In genomic region chr6:7312616-7313504, GRCh38 we compare ENCODE assay signal across 1 cellular context.
TF ChIP-seq lines count a peak whose summit lies in the region.

SSR1 (minus strand) TSS chr6:7313199; CDS start chr6:7313120, 79 bp downstream.

TF ChIP-seq in K562, 482 proteins besides CTCF, POLR2A, EP300 and RAD21 (continued from another document and continues in another):
- TF ChIP-seq SMC3 (conservative IDR thresholded peaks at IDR 0.05; ENCODE audit: insufficient read depth, low read depth, low read length) (0 out of 2 replicates have a peak, but pooled peaks have one; percentile 7), ZFX (CRISPR knock-in tag; IDR thresholded peaks at IDR 0.05) (peak; percentile 95), ESRRA (IDR thresholded peaks at IDR 0.05; ENCODE audit: borderline replicate concordance, low read depth) (peak; percentile 99; the same call in 1 of the 2 replicates), MTA1 (IDR thresholded peaks at IDR 0.05; ENCODE audit: borderline replicate concordance) (0 out of 2 replicates have a peak, but pooled peaks have one; percentile 58), ZBTB7A (IDR thresholded peaks at IDR 0.05; ENCODE audit: borderline replicate concordance, control insufficient read depth, low read depth, low read length) (peak; percentile 35; the same call in 1 of the 2 replicates), CEBPG (CRISPR knock-in tag; IDR thresholded peaks at IDR 0.05) (peak; percentile 62; the same call in 1 of the 2 replicates), CEBPG (tag; conservative IDR thresholded peaks at IDR 0.05 in 1 of 2, IDR thresholded peaks at IDR 0.05 in 1 of 2) (no peak), NR2C1 (IDR thresholded peaks at IDR 0.05) (no peak), NR2C1 (tag; IDR thresholded peaks at IDR 0.05) (no peak), CBX8 (IDR thresholded peaks at IDR 0.05; ENCODE audit: borderline replicate concordance, extremely low read depth, low read depth, low read length, poor library complexity, severe bottlenecking) (no peak), ZNF274 (IDR thresholded peaks at IDR 0.05; ENCODE audit: borderline replicate concordance, low read depth, low read length) (no peak), RERE (CRISPR knock-in tag; IDR thresholded peaks at IDR 0.05; ENCODE audit: borderline replicate concordance) (no peak), RB1 (IDR thresholded peaks at IDR 0.05; ENCODE audit: low read depth) (peak; percentile 82), RBBP5 (IDR thresholded peaks at IDR 0.05; ENCODE audit: borderline replicate concordance, insufficient read depth, low read length, poor library complexity, severe bottlenecking) (peak; percentile 97), RHOXF2B (CRISPR knock-in tag; conservative IDR thresholded peaks at IDR 0.05) (no peak), ZC3H4 (CRISPR knock-in tag; IDR thresholded peaks at IDR 0.05; ENCODE audit: borderline replicate concordance) (peak; percentile 49; the same call in 1 of the 2 replicates), ZNF175 (CRISPR knock-in tag; IDR thresholded peaks at IDR 0.05; ENCODE audit: low read depth) (no peak), JUND (IDR thresholded peaks at IDR 0.05; ENCODE audit: borderline replicate concordance, low read depth, low read length) (no peak; the same call in 1 of the 2 replicates), JUND (tag; IDR thresholded peaks at IDR 0.05; ENCODE audit: borderline replicate concordance, low read depth, low read length) (peak; percentile 39; the same call in 1 of the 3 replicates), RCOR1 (IDR thresholded peaks at IDR 0.05; ENCODE audit: borderline replicate concordance in 1 of 2, low read depth in 2 of 2, low read length in 2 of 2) (no peak; a peak in 1 of 4 replicates), GABPB2 (CRISPR knock-in tag; conservative IDR thresholded peaks at IDR 0.05) (no peak), ZBED1 (IDR thresholded peaks at IDR 0.05) (peak; percentile 68; the same call in 1 of the 2 replicates), FOXJ2 (tag; IDR thresholded peaks at IDR 0.05) (0 out of 2 replicates have a peak, but pooled peaks have one; percentile 43), SRF (CRISPR knock-in tag; IDR thresholded peaks at IDR 0.05) (peak in 1 of 2 experiments; percentile 88; a peak in 2 of 4 replicates), BMI1 (IDR thresholded peaks at IDR 0.05; ENCODE audit: low read length) (no peak), MEIS2 (IDR thresholded peaks at IDR 0.05; ENCODE audit: partially characterized antibody) (peak; percentile 85), POLR2AphosphoS5 (IDR thresholded peaks at IDR 0.05; ENCODE audit: control insufficient read depth, insufficient read depth, low read depth, low read length) (peak; percentile 71), E2F3 (CRISPR knock-in tag; IDR thresholded peaks at IDR 0.05) (no peak), RAD51 (IDR thresholded peaks at IDR 0.05; ENCODE audit: borderline replicate concordance, low read depth) (peak; percentile 98), MTA3 (IDR thresholded peaks at IDR 0.05; ENCODE audit: borderline replicate concordance) (peak; percentile 63; the same call in 1 of the 2 replicates), TBL1XR1 (IDR thresholded peaks at IDR 0.05; ENCODE audit: low read length in 2 of 2) (no peak), JUN (IDR thresholded peaks at IDR 0.05; ENCODE audit: borderline replicate concordance, low read depth, low read length) (peak; percentile 67; the same call in 1 of the 2 replicates), JUN (CRISPR knock-in tag; IDR thresholded peaks at IDR 0.05; ENCODE audit: borderline replicate concordance) (peak; percentile 95), STAG1 (CRISPR knock-in tag; IDR thresholded peaks at IDR 0.05; ENCODE audit: borderline replicate concordance) (no peak), EHMT2 (IDR thresholded peaks at IDR 0.05) (peak; percentile 24; the same call in 1 of the 2 replicates), ZNF668 (CRISPR knock-in tag; IDR thresholded peaks at IDR 0.05) (no peak; the same call in 1 of the 2 replicates), ZFP1 (CRISPR knock-in tag; IDR thresholded peaks at IDR 0.05) (no peak), CHD1 (IDR thresholded peaks at IDR 0.05; ENCODE audit: low read length) (peak; percentile 94), ARID2 (IDR thresholded peaks at IDR 0.05) (no peak), C11orf30 (IDR thresholded peaks at IDR 0.05; ENCODE audit: low read depth) (no peak; the same call in none of the 2 replicates), GATA2 (CRISPR knock-in tag; IDR thresholded peaks at IDR 0.05) (no peak), HMGN3 (IDR thresholded peaks at IDR 0.05; ENCODE audit: borderline replicate concordance, extremely low read depth, insufficient read length, low read depth, low read length) (peak; percentile 84), ZNF583 (CRISPR knock-in tag; IDR thresholded peaks at IDR 0.05) (peak; percentile 9; the same call in 1 of the 2 replicates), TBP (optimal IDR thresholded peaks at IDR 0.05; ENCODE audit: low read depth, low read length) (peak; percentile 71), HNRNPLL (IDR thresholded peaks at IDR 0.05; ENCODE audit: low read depth, low read length, poor library complexity, severe bottlenecking) (peak; percentile 92), SNIP1 (IDR thresholded peaks at IDR 0.05; ENCODE audit: low read depth) (no peak), FUS (optimal IDR thresholded peaks at IDR 0.05; ENCODE audit: low read depth, low read length) (peak; percentile 46), TRIM24 (IDR thresholded peaks at IDR 0.05) (0 out of 4 replicates have a peak, but pooled peaks of 1 of the 2 experiments have one; percentile 29), ZNF143 (CRISPR knock-in tag; IDR thresholded peaks at IDR 0.05) (peak; percentile 42; the same call in 1 of the 2 replicates), ZNF174 (CRISPR knock-in tag; IDR thresholded peaks at IDR 0.05) (no peak), MNT (conservative IDR thresholded peaks at IDR 0.05) (peak; percentile 91 to 93), RBM25 (IDR thresholded peaks at IDR 0.05; ENCODE audit: low read depth, low read length, severe bottlenecking) (peak; percentile 96), POLR2B (IDR thresholded peaks at IDR 0.05; ENCODE audit: low read depth, partially characterized antibody) (peak; percentile 84), FOXM1 (IDR thresholded peaks at IDR 0.05; ENCODE audit: low read depth) (peak; percentile 74), FOXM1 (CRISPR knock-in tag; IDR thresholded peaks at IDR 0.05; ENCODE audit: low read depth) (peak; percentile 57; the same call in 1 of the 2 replicates), RBM17 (IDR thresholded peaks at IDR 0.05; ENCODE audit: borderline replicate concordance, low read depth, low read length) (no peak), NFRKB (IDR thresholded peaks at IDR 0.05; ENCODE audit: low read depth) (peak; percentile 43; the same call in 1 of the 2 replicates), CHCHD3 (CRISPR knock-in tag; IDR thresholded peaks at IDR 0.05) (peak; percentile 66; the same call in 1 of the 2 replicates), L3MBTL2 (IDR thresholded peaks at IDR 0.05) (peak; percentile 89), POLR2G (IDR thresholded peaks at IDR 0.05; ENCODE audit: low read depth, low read length) (peak; percentile 95)
- TF ChIP-seq, protein P1, sequence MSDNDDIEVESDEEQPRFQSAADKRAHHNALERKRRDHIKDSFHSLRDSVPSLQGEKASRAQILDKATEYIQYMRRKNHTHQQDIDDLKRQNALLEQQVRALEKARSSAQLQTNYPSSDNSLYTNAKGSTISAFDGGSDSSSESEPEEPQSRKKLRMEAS (CRISPR knock-in tag; IDR thresholded peaks at IDR 0.05) = peak; percentile 94
- TF ChIP-seq, protein P2, sequence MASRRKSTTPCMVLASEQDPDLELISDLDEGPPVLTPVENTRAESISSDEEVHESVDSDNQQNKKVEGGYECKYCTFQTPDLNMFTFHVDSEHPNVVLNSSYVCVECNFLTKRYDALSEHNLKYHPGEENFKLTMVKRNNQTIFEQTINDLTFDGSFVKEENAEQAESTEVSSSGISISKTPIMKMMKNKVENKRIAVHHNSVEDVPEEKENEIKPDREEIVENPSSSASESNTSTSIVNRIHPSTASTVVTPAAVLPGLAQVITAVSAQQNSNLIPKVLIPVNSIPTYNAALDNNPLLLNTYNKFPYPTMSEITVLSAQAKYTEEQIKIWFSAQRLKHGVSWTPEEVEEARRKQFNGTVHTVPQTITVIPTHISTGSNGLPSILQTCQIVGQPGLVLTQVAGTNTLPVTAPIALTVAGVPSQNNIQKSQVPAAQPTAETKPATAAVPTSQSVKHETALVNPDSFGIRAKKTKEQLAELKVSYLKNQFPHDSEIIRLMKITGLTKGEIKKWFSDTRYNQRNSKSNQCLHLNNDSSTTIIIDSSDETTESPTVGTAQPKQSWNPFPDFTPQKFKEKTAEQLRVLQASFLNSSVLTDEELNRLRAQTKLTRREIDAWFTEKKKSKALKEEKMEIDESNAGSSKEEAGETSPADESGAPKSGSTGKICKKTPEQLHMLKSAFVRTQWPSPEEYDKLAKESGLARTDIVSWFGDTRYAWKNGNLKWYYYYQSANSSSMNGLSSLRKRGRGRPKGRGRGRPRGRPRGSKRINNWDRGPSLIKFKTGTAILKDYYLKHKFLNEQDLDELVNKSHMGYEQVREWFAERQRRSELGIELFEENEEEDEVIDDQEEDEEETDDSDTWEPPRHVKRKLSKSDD (conservative IDR thresholded peaks at IDR 0.05; ENCODE audit: low read length) = no peak
- TF ChIP-seq, protein P3, sequence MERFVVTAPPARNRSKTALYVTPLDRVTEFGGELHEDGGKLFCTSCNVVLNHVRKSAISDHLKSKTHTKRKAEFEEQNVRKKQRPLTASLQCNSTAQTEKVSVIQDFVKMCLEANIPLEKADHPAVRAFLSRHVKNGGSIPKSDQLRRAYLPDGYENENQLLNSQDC (CRISPR knock-in tag; IDR thresholded peaks at IDR 0.05) = peak; percentile 80; the same call in 1 of the 2 replicates
- TF ChIP-seq, protein P4, sequence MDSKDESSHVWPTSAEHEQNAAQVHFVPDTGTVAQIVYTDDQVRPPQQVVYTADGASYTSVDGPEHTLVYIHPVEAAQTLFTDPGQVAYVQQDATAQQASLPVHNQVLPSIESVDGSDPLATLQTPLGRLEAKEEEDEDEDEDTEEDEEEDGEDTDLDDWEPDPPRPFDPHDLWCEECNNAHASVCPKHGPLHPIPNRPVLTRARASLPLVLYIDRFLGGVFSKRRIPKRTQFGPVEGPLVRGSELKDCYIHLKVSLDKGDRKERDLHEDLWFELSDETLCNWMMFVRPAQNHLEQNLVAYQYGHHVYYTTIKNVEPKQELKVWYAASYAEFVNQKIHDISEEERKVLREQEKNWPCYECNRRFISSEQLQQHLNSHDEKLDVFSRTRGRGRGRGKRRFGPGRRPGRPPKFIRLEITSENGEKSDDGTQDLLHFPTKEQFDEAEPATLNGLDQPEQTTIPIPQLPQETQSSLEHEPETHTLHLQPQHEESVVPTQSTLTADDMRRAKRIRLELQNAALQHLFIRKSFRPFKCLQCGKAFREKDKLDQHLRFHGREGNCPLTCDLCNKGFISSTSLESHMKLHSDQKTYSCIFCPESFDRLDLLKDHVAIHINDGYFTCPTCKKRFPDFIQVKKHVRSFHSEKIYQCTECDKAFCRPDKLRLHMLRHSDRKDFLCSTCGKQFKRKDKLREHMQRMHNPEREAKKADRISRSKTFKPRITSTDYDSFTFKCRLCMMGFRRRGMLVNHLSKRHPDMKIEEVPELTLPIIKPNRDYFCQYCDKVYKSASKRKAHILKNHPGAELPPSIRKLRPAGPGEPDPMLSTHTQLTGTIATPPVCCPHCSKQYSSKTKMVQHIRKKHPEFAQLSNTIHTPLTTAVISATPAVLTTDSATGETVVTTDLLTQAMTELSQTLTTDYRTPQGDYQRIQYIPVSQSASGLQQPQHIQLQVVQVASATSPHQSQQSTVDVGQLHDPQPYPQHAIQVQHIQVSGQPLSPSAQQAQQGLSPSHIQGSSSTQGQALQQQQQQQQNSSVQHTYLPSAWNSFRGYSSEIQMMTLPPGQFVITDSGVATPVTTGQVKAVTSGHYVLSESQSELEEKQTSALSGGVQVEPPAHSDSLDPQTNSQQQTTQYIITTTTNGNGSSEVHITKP (IDR thresholded peaks at IDR 0.05; ENCODE audit: partially characterized antibody) = no peak
